ENCODE assay signal across 32 cellular contexts in the genomic region with DNA sequence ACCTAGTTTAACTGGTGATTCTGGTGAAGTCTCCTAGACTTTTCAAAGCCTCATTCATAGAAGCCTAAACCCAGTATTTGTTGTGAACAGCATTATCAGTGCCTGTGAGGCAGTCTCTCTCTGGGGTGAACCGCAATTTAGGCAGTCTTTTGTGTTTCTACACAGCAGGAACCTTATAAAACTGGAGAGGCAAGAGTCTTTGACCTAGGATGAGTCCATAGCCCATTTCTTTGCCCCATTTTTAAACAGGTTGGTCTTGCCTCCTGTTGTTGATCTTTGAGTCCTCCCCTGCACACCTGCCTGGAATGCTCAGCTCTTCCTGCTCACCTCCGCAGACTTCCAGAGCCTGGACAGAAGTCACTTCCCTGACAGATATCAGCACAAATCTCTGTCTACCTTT.
"Had no signal": no experiment of that assay in that cellular context is flagged by ENCODE, and none has a peak within 500 bp of the region (broad histone marks: within the 10 kb centered on the region; RNA-seq: fewer than 3 reads in every experiment).

No MANE protein-coding gene starts in this region.

- H3K9me3 Mint-ChIP-seq: activated CD4-positive, alpha-beta memory T cell treated with anti-CD3 and anti-CD28 coated beads, Interleukin-2, amount 10 ng/mL, durations not matched to agents 7 days and 5 days; activated naive CD8-positive, alpha-beta T cell treated with anti-CD3 and anti-CD28 coated beads for 36 hours had no signal

- H3K36me3 ChIP-seq: brain microvascular endothelial cell, WERI-Rb-1 had no signal

- H3K27ac ChIP-seq: brain microvascular endothelial cell, RWPE1, WERI-Rb-1 had no signal

- DNase-seq: activated CD4-positive, alpha-beta memory T cell treated with anti-CD3 and anti-CD28 coated beads, Interleukin-2, amount 10 ng/mL, durations not matched to agents 7 days and 5 days; activated CD4-positive, alpha-beta T cell treated with anti-CD3 and anti-CD28 coated beads for 1 hour; activated CD4-positive, alpha-beta T cell treated with anti-CD3 and anti-CD28 coated beads for 48 hours; activated CD4-positive, CD25-positive, alpha-beta regulatory T cell; activated CD8-positive, alpha-beta memory T cell treated with anti-CD3 and anti-CD28 coated beads for 24 hours; activated CD8-positive, alpha-beta memory T cell treated with anti-CD3 and anti-CD28 coated beads, Interleukin-2, amount 10 ng/mL, durations not matched to agents 7 days and 5 days; activated CD8-positive, alpha-beta memory T cell treated with anti-CD3 and anti-CD28 coated beads, Interleukin-2, amount 50 U/mL, for 48 hours; activated effector memory CD4-positive, alpha-beta T cell treated with Interleukin-2 at 50 U/mL for 16 hours; activated naive CD4-positive, alpha-beta T cell treated with anti-CD3 and anti-CD28 coated beads, Interleukin-2, amount 50 U/mL, for 16 hours; activated naive CD8-positive, alpha-beta T cell treated with anti-CD3 and anti-CD28 coated beads for 36 hours; activated T-cell treated with anti-CD3 and anti-CD28 coated beads, Interleukin-2, amount 50 U/mL, for 48 hours; amniotic stem cell; aorta; brain microvascular endothelial cell; central memory CD4-positive, alpha-beta T cell; NCI-H1092 treated with DMSO at 0.1 percent for 48 hours; NCI-H1417; NCI-H1694; NCI-H1930; NCI-H2081 treated with DMSO at 0.1 percent for 48 hours; NCI-H226; NCI-H446 treated with DMSO at 0.1 percent for 48 hours; NCI-H524; NCI-H69; SIG-M5; T-helper 1 cell; T-helper 2 cell; T1000; WERI-Rb-1 had no signal

- H3K27me3 ChIP-seq: brain microvascular endothelial cell had no signal

- H3K36me3 Mint-ChIP-seq: activated CD8-positive, alpha-beta memory T cell treated with anti-CD3 and anti-CD28 coated beads, Interleukin-2, amount 10 ng/mL, durations not matched to agents 7 days and 5 days; activated naive CD8-positive, alpha-beta T cell treated with anti-CD3 and anti-CD28 coated beads for 36 hours had no signal

- H3K4me3 Mint-ChIP-seq: activated CD4-positive, alpha-beta memory T cell treated with anti-CD3 and anti-CD28 coated beads, Interleukin-2, amount 10 ng/mL, durations not matched to agents 7 days and 5 days; activated CD8-positive, alpha-beta memory T cell treated with anti-CD3 and anti-CD28 coated beads, Interleukin-2, amount 10 ng/mL, durations not matched to agents 7 days and 5 days; activated naive CD8-positive, alpha-beta T cell treated with anti-CD3 and anti-CD28 coated beads for 36 hours had no signal

- H3K27ac Mint-ChIP-seq: activated CD4-positive, alpha-beta memory T cell treated with anti-CD3 and anti-CD28 coated beads, Interleukin-2, amount 10 ng/mL, durations not matched to agents 7 days and 5 days; activated CD8-positive, alpha-beta memory T cell treated with anti-CD3 and anti-CD28 coated beads, Interleukin-2, amount 10 ng/mL, durations not matched to agents 7 days and 5 days; activated naive CD8-positive, alpha-beta T cell treated with anti-CD3 and anti-CD28 coated beads for 36 hours had no signal

- H3K4me1 Mint-ChIP-seq: activated CD4-positive, alpha-beta memory T cell treated with anti-CD3 and anti-CD28 coated beads, Interleukin-2, amount 10 ng/mL, durations not matched to agents 7 days and 5 days; activated CD8-positive, alpha-beta memory T cell treated with anti-CD3 and anti-CD28 coated beads, Interleukin-2, amount 10 ng/mL, durations not matched to agents 7 days and 5 days; activated naive CD8-positive, alpha-beta T cell treated with anti-CD3 and anti-CD28 coated beads for 36 hours had no signal

- ATAC-seq: activated CD8-positive, alpha-beta memory T cell treated with anti-CD3 and anti-CD28 coated beads, Interleukin-2, amount 10 ng/mL, durations not matched to agents 7 days and 5 days; Right ventricle myocardium inferior; SK-N-SH treated with all-trans-retinoic acid at 6 μM for 48 hours had no signal
